In the genomic region with DNA sequence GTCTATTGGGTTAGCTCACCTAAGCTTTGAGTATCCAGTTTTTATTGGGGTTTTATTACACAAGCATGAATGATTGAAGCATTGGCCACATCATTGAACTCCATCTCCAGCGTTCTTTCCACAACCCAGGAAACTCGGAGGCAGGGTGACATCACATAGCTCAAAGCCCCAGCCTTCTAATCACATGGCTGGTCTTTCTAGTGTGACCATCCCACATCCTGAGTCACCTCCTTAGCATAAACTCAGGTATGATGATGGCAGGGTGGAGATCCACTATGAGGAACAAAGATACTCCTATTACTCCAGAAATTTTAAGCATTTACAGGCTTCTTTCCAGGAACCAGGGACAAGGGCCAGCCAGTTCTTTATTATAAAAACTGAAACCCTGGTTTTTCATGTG, we compare ENCODE assay signal across 21 cellular contexts. TPM values are rescaled to one million over a fixed set of nuclear protein-coding genes. Genes with fewer than 3 reads are reported as not detected.
A peak's percentile ranks its signal among the peaks of the same experiment; 100 is the strongest.
DNase-seq lines count a peak whose midpoint lies in the region; TF ChIP-seq lines count a peak whose summit lies in the region.
"Had no signal": no experiment of that assay in that cellular context is flagged by ENCODE, and none has a peak within 500 bp of the region (broad histone marks: within the 10 kb centered on the region; RNA-seq: fewer than 3 reads in every experiment).

No MANE protein-coding gene starts in this region.

- no peaks in the 10 kb centered on the region for H4K20me1 ChIP-seq in smooth muscle cell (ENCODE audit: low read depth)

- H3K4me3 ChIP-seq in iPS-18c (ENCODE audit: insufficient read depth, low read depth, low read length) (0 out of 2 replicates have a peak overlapping the region, but pooled peaks have one; percentile 3), smooth muscle cell (no peak overlapping the region)
- H3K4me3 ChIP-seq: dorsolateral prefrontal cortex, MG63, prostate gland had no signal

- no peak overlapping the region for H3K4me2 ChIP-seq in smooth muscle cell

- peaks cover 0 to 7% (median 6%) of the 10 kb centered on the region in 3 donors for H3K27me3 Mint-ChIP-seq in CD14-positive monocyte (ENCODE audit: low read depth in 3 of 3)

- H3K79me2 ChIP-seq in smooth muscle cell (ENCODE audit: low read depth): no peaks in the 10 kb centered on the region

- H3K27ac ChIP-seq in RWPE1 (no peak overlapping the region), smooth muscle cell (ENCODE audit: low read depth) (peak overlapping the region; percentile 62)
- H3K27ac ChIP-seq: dorsolateral prefrontal cortex, prostate gland had no signal

- peak overlapping the region; percentile 17 for H2AFZ ChIP-seq in smooth muscle cell (ENCODE audit: low read depth)

- CTCF ChIA-PET in RWPE1 (lab: Yijun Ruan, JAX): interaction anchor here (1.0 kb wide), 1 partner anchor 116 kb away, joined by 4 read pairs; no protein-coding TSS in a partner anchor

- H3F3A ChIP-seq in smooth muscle cell (ENCODE audit: low read depth): no peaks in the 10 kb centered on the region

- H3K4me3 Mint-ChIP-seq in CD14-positive monocyte: no peak overlapping the region
- H3K4me3 Mint-ChIP-seq: activated T-cell treated with anti-CD3 and anti-CD28 coated beads, Interleukin-2, amount 50 U/mL, for 4 hours; brain; CD4-positive, CD25-positive, alpha-beta regulatory T cell; natural killer cell treated with Interleukin-12 subunit alpha and Interleukin-12 subunit beta and Interleukin-15 and Interleukin-18, amount 100 ng/mL, for 72 hours had no signal

- H3K36me3 Mint-ChIP-seq in CD14-positive monocyte: no peaks in the 10 kb centered on the region
- H3K36me3 Mint-ChIP-seq: brain; CD4-positive, CD25-positive, alpha-beta regulatory T cell; natural killer cell treated with Interleukin-12 subunit alpha and Interleukin-12 subunit beta and Interleukin-15 and Interleukin-18, amount 100 ng/mL, for 72 hours had no signal

- H3K4me1 Mint-ChIP-seq in CD14-positive monocyte: peaks cover 4% of the 10 kb centered on the region
- H3K4me1 Mint-ChIP-seq: brain had no signal

- POLR2A ChIA-PET in RWPE1 (lab: Yijun Ruan, JAX; ENCODE audit: low non-redundant PET): no interaction called here

- H3K4me1 ChIP-seq in smooth muscle cell (ENCODE audit: low read depth): no peaks in the 10 kb centered on the region
- H3K4me1 ChIP-seq: prostate gland had no signal

- 14% methylated on average over 2 of the region's 2 CpGs for WGBS in smooth muscle cell (ENCODE audit: low lambda C conversion rate)

- DNase-seq in NCI-H510A treated with DMSO at 0.1 percent for 48 hours (lab: John Stamatoyannopoulos, UW): peak; percentile 40
- DNase-seq in NCI-H510A (lab: John Stamatoyannopoulos, UW): no peak
- DNase-seq in RWPE1 (ENCODE audit: low spot score): peak; percentile 40
- DNase-seq in smooth muscle cell (lab: John Stamatoyannopoulos, UW; ENCODE audit: unreplicated experiment): no peak
- DNase-seq in CD14-positive monocyte (ENCODE audit: low spot score): no peak
- no peak for DNase-seq in SIG-M5 (lab: John Stamatoyannopoulos, UW)
- no peak for DNase-seq in stimulated activated CD4-positive, alpha-beta T cell treated with anti-CD3 and anti-CD28 coated beads, Interleukin-15, amount 100 ng/mL, for 24 hours
- DNase-seq: activated CD4-positive, alpha-beta T cell treated with anti-CD3 and anti-CD28 coated beads, Interleukin-2, amount 50 U/mL, for 48 hours; activated T-cell treated with anti-CD3 and anti-CD28 coated beads, Interleukin-2, amount 50 U/mL, for 4 hours; CD4-positive, CD25-positive, alpha-beta regulatory T cell; dorsolateral prefrontal cortex; hippocampal formation; MG63; NCI-H187 treated with DMSO at 0.1 percent for 48 hours; OCI-M1; stimulated activated naive CD8-positive, alpha-beta T cell treated with anti-CD3 and anti-CD28 coated beads, Interleukin-15, Interleukin-2, amounts not matched to agents 100 U/mL and 50 U/mL, for 24 hours had no signal

- no peak overlapping the region for H3K9ac ChIP-seq in smooth muscle cell (ENCODE audit: low read depth)

- intact Hi-C loops in CD14-positive monocyte (cut with micrococcal nuclease): no loop called here

- no peak overlapping the region for H3K27ac Mint-ChIP-seq in CD14-positive monocyte
- H3K27ac Mint-ChIP-seq: activated naive CD4-positive, alpha-beta T cell treated with anti-CD3 and anti-CD28 coated beads, Interleukin-2, amount 50 U/mL, for 72 hours; brain; CD4-positive, CD25-positive, alpha-beta regulatory T cell; natural killer cell treated with Interleukin-12 subunit alpha and Interleukin-12 subunit beta and Interleukin-15 and Interleukin-18, amount 100 ng/mL, for 72 hours had no signal

- H3K36me3 ChIP-seq in smooth muscle cell (ENCODE audit: low read depth): no peaks in the 10 kb centered on the region
- H3K36me3 ChIP-seq: MG63, prostate gland had no signal

- TF ChIP-seq CTCF in RWPE1 (conservative IDR thresholded peaks at IDR 0.05; ENCODE audit: low read depth) (no peak), smooth muscle cell (IDR thresholded peaks at IDR 0.05; ENCODE audit: borderline replicate concordance, insufficient read depth, poor library complexity, severe bottlenecking) (no peak), CD14-positive monocyte (IDR thresholded peaks at IDR 0.05) (no peak)

- H3K9me3 Mint-ChIP-seq in CD14-positive monocyte: peaks cover 6 to 19% (median 11%) of the 10 kb centered on the region in 7 donors
- H3K9me3 Mint-ChIP-seq: natural killer cell treated with Interleukin-12 subunit alpha and Interleukin-12 subunit beta and Interleukin-15 and Interleukin-18, amount 100 ng/mL, for 72 hours had no signal

- no peaks in the 10 kb centered on the region for H3K27me3 ChIP-seq in smooth muscle cell (ENCODE audit: low read depth)
- H3K27me3 ChIP-seq: dorsolateral prefrontal cortex, MG63 had no signal

- peaks cover 9% of the 10 kb centered on the region for H3K9me3 ChIP-seq in iPS-18c (ENCODE audit: control insufficient read depth, insufficient read depth, low read length)
- no peaks in the 10 kb centered on the region for H3K9me3 ChIP-seq in smooth muscle cell (replicated peaks; ENCODE audit: low read depth)
- H3K9me3 ChIP-seq: prostate gland had no signal

RNA-seq across cellular contexts. Expression of a gene that starts 43.8 kb away (rescaled TPM):
- 3.6 and 4.9 TPM in 2 replicates for total RNA-seq in smooth muscle cell
- 6.6 and 12.8 TPM in 2 replicates for polyA plus RNA-seq in smooth muscle cell
- under 1 TPM; 0.34 to 0.97 TPM for polyA plus RNA-seq in CD14-positive monocyte

RNA-seq across cellular contexts. Expression of a gene that starts 44.9 kb away (rescaled TPM):
- 0.76 and 2.2 TPM in 2 replicates for total RNA-seq in smooth muscle cell
- 1.4 and 1.7 TPM in 2 replicates for polyA plus RNA-seq in smooth muscle cell
- polyA plus RNA-seq in CD14-positive monocyte: under 1 TPM; 0.06 to 0.68 TPM

Comparison
In these comparisons a context has a peak if more than half of its experiments do, and no peak if none do; other contexts are left out.
1. DNase-seq: peak in NCI-H510A treated with DMSO at 0.1 percent for 48 hours (single experiment) and RWPE1 (single experiment); none in NCI-H510A (single experiment), smooth muscle cell (single experiment), CD14-positive monocyte (single experiment), SIG-M5 (single experiment) and stimulated activated CD4-positive, alpha-beta T cell treated with anti-CD3 and anti-CD28 coated beads, Interleukin-15, amount 100 ng/mL, for 24 hours (single experiment).